1 cellular context compared by ENCODE assay signal in the genomic region with DNA sequence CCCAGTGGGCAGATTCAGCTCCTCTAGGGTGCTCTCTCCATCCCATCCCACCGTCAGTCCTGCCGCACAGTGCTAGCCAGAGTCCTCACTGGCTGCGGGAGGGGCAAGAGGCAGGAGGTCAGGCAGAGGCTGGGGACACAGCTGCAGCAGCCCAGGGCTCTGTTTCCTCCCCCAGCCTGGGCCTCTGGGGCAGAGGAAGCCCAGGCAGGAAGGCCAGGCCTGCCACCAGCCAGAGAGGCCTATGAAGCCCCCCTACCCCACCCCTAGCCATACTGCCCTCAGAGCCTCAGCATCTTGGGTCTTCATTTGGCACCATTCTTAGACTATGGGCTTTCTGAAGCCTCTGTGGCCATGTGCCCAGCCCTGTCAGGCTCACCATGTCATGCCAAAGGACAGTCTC.
TF ChIP-seq lines count a peak whose summit lies in the region.

No MANE protein-coding gene starts in this region.

TF ChIP-seq in H1, 55 proteins besides CTCF, POLR2A, EP300 and RAD21:
- no peak for TF ChIP-seq SRF (IDR thresholded peaks at IDR 0.05; ENCODE audit: low read depth, low read length)
- TF ChIP-seq SP1 (IDR thresholded peaks at IDR 0.05; ENCODE audit: low read depth, low read length): no peak
- TF ChIP-seq POLR2AphosphoS5 (IDR thresholded peaks at IDR 0.05; ENCODE audit: low read depth, low read length): no peak
- TF ChIP-seq CHD1 (IDR thresholded peaks at IDR 0.05; ENCODE audit: low read depth, low read length): no peak
- no peak for TF ChIP-seq HDAC6 (IDR thresholded peaks at IDR 0.05; ENCODE audit: low read depth, low read length)
- TF ChIP-seq JUND (IDR thresholded peaks at IDR 0.05; ENCODE audit: low read length): no peak
- TF ChIP-seq BACH1 (IDR thresholded peaks at IDR 0.05; ENCODE audit: low read length): no peak
- TF ChIP-seq KDM4A (IDR thresholded peaks at IDR 0.05; ENCODE audit: low read depth, low read length, severe bottlenecking): no peak
- TF ChIP-seq ATF3 (IDR thresholded peaks at IDR 0.05; ENCODE audit: insufficient read depth, low read depth, low read length): no peak
- TF ChIP-seq TAF1 (IDR thresholded peaks at IDR 0.05; ENCODE audit: low read depth, low read length): no peak
- TF ChIP-seq CREB1 (IDR thresholded peaks at IDR 0.05): no peak
- TF ChIP-seq, protein P1, sequence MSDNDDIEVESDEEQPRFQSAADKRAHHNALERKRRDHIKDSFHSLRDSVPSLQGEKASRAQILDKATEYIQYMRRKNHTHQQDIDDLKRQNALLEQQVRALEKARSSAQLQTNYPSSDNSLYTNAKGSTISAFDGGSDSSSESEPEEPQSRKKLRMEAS (IDR thresholded peaks at IDR 0.05): no peak
- no peak for TF ChIP-seq EZH2 (IDR thresholded peaks at IDR 0.05; ENCODE audit: low read depth, low read length, severe bottlenecking)
- TF ChIP-seq SIX5 (IDR thresholded peaks at IDR 0.05; ENCODE audit: low read depth, low read length): no peak
- TF ChIP-seq NANOG (IDR thresholded peaks at IDR 0.05; ENCODE audit: insufficient read depth, low read depth, low read length, poor library complexity, severe bottlenecking): no peak
- TF ChIP-seq ZNF274 (IDR thresholded peaks at IDR 0.05; ENCODE audit: borderline replicate concordance, extremely low read depth, low read length): no peak
- no peak for TF ChIP-seq SAP30 (IDR thresholded peaks at IDR 0.05; ENCODE audit: insufficient read depth, insufficient replicate concordance, low read length)
- TF ChIP-seq GTF2F1 (IDR thresholded peaks at IDR 0.05; ENCODE audit: borderline replicate concordance, low read depth, low read length): no peak
